Comparison of ENCODE assay signal across 31 cellular contexts in genomic region chr11:110859998-110860397, GRCh38.
"Had no signal": no experiment of that assay in that cellular context is flagged by ENCODE, and none has a peak within 500 bp of the region (broad histone marks: within the 10 kb centered on the region; RNA-seq: fewer than 3 reads in every experiment).

No MANE protein-coding gene starts in this region.

- H3K9me3 ChIP-seq: adrenal gland had no signal

- ATAC-seq: activated CD8-positive, alpha-beta T cell treated with anti-CD3 and anti-CD28 coated beads, Interleukin-2, amount 10 ng/mL, durations not matched to agents 7 days and 5 days; activated naive CD4-positive, alpha-beta T cell treated with anti-CD3 and anti-CD28 coated beads, Interleukin-2, amount 50 U/mL, for 72 hours; PC-3; Right ventricle myocardium inferior; SK-N-SH treated with all-trans-retinoic acid at 6 μM for 48 hours had no signal

- H3K27ac ChIP-seq: adrenal gland, RWPE1, WERI-Rb-1 had no signal

- H3K27me3 ChIP-seq: adrenal gland had no signal

- H3K36me3 ChIP-seq: adrenal gland, WERI-Rb-1 had no signal

- FAIRE-seq: bronchial epithelial cell, RCC 7860 had no signal

- DNase-seq: activated CD4-positive, alpha-beta T cell treated with anti-CD3 and anti-CD28 coated beads for 1 hour; activated CD4-positive, alpha-beta T cell treated with anti-CD3 and anti-CD28 coated beads for 48 hours; activated CD4-positive, alpha-beta T cell treated with anti-CD3 and anti-CD28 coated beads, Interleukin-2, amount 50 U/mL, for 48 hours; activated CD4-positive, CD25-positive, alpha-beta regulatory T cell; activated CD8-positive, alpha-beta T cell treated with anti-CD3 and anti-CD28 coated beads, Interleukin-2, amount 10 ng/mL, durations not matched to agents 7 days and 5 days; activated gamma-delta T cell treated with Interleukin-2 at 50 U/mL for 16 hours; activated naive CD4-positive, alpha-beta T cell treated with anti-CD3 and anti-CD28 coated beads for 36 hours; activated T-cell treated with anti-CD3 and anti-CD28 coated beads, Interleukin-2, amount 50 U/mL, for 24 hours; adrenal gland; caudate nucleus; Karpas-422; KBM-7; NCI-H1105; NCI-H1417 treated with DMSO at 0.1 percent for 48 hours; NCI-H187 treated with DMSO at 0.1 percent for 48 hours; NCI-H345; NCI-H524 treated with DMSO at 0.1 percent for 48 hours; NCI-H748 treated with DMSO at 0.1 percent for 48 hours; NK-92 treated with Interleukin-12 subunit alpha and Interleukin-12 subunit beta, amount 100 ng/mL, for 24 hours; PC-3; SIG-M5; SW 1271; T-helper 1 cell; T1000; WERI-Rb-1 had no signal

- H3K4me3 ChIP-seq: adrenal gland had no signal
